24 cellular contexts compared by ENCODE assay signal in genomic region chr6:131640576-131640975, GRCh38. TPM values are rescaled to one million over a fixed set of nuclear protein-coding genes. Genes with fewer than 3 reads are reported as not detected.
DNase-seq lines count a peak whose midpoint lies in the region; ATAC-seq, FAIRE-seq and TF ChIP-seq lines count a peak whose summit lies in the region.
"Had no signal": no experiment of that assay in that cellular context is flagged by ENCODE, and none has a peak within 500 bp of the region (broad histone marks: within the 10 kb centered on the region; RNA-seq: fewer than 3 reads in every experiment).

No MANE protein-coding gene starts in this region.

- TF ChIP-seq CTCF in SU-DHL-6 (IDR thresholded peaks at IDR 0.05; ENCODE audit: insufficient read depth, low read length, poor library complexity, severe bottlenecking) (no peak), K562 (IDR thresholded peaks at IDR 0.05 in 2 of 3, conservative IDR thresholded peaks at IDR 0.05 in 1 of 3; ENCODE audit: insufficient read depth in 2 of 3, low read depth in 1 of 3, low read length in 3 of 3) (no peak), upper lobe of left lung (IDR thresholded peaks at IDR 0.05) (no peak)

- intact Hi-C loops in activated CD4-positive, alpha-beta T cell treated with anti-CD3 and anti-CD28 coated beads, Interleukin-2, amount 10 ng/mL, durations not matched to agents 24 days and 14 days (cut with micrococcal nuclease): loop anchor here (1.0 kb wide), 1 partner anchor 48 kb away; no protein-coding TSS in a partner anchor
- intact Hi-C loops in K562 (cut with micrococcal nuclease): no loop called here

- H4K20me1 ChIP-seq in SU-DHL-6 (ENCODE audit: low read depth, low read length) (no peaks in the 10 kb centered on the region), K562 (replicated peaks; ENCODE audit: control insufficient read depth, insufficient read depth, low read length) (no peaks in the 10 kb centered on the region)

- H3K27me3 ChIP-seq in SU-DHL-6 (ENCODE audit: low read length): no peaks in the 10 kb centered on the region
- H3K27me3 ChIP-seq in K562 (ENCODE audit: control insufficient read depth in 2 of 2, insufficient read depth in 2 of 2, low read length in 2 of 2): no peaks in the 10 kb centered on the region
- no peaks in the 10 kb centered on the region for H3K27me3 ChIP-seq in upper lobe of left lung

- peak overlapping the region; percentile 14 for H3K27ac Mint-ChIP-seq in activated CD4-positive, alpha-beta T cell treated with anti-CD3 and anti-CD28 coated beads, Interleukin-2, amount 10 ng/mL, durations not matched to agents 24 days and 14 days
- H3K27ac Mint-ChIP-seq: CD8-positive, alpha-beta T cell had no signal

- no peaks in the 10 kb centered on the region for H3K9me3 ChIP-seq in SU-DHL-6 (ENCODE audit: insufficient read depth, low read length)
- H3K9me3 ChIP-seq in K562 (replicated peaks; ENCODE audit: control insufficient read depth, insufficient read depth, low read depth, low read length): peaks cover 2% of the 10 kb centered on the region; the same call in 1 of the 2 replicates
- H3K9me3 ChIP-seq in upper lobe of left lung: no peaks in the 10 kb centered on the region

- ATAC-seq in K562 (peak; percentile 52), upper lobe of left lung (ENCODE audit: low FRiP score in 2 of 2) (no peak)
- ATAC-seq: CD8-positive, alpha-beta T cell; HCT116 had no signal

- no peak overlapping the region for H3K4me3 Mint-ChIP-seq in activated CD4-positive, alpha-beta T cell treated with anti-CD3 and anti-CD28 coated beads, Interleukin-2, amount 10 ng/mL, durations not matched to agents 24 days and 14 days
- H3K4me3 Mint-ChIP-seq: CD8-positive, alpha-beta T cell had no signal

- peaks cover 22% of the 10 kb centered on the region for H3F3A ChIP-seq in SU-DHL-6 (ENCODE audit: insufficient read depth)

- no peaks in the 10 kb centered on the region for H3K9me3 Mint-ChIP-seq in activated CD4-positive, alpha-beta T cell treated with anti-CD3 and anti-CD28 coated beads, Interleukin-2, amount 10 ng/mL, durations not matched to agents 24 days and 14 days
- H3K9me3 Mint-ChIP-seq: CD8-positive, alpha-beta T cell had no signal

- CTCF ChIA-PET in K562 (lab: Yijun Ruan, JAX; ENCODE audit: low intra/inter-chr PET ratio): no interaction called here

- H3K4me1 Mint-ChIP-seq in activated CD4-positive, alpha-beta T cell treated with anti-CD3 and anti-CD28 coated beads, Interleukin-2, amount 10 ng/mL, durations not matched to agents 24 days and 14 days: peaks cover 1% of the 10 kb centered on the region

- peak; percentile 70 for FAIRE-seq in K562 (lab: Jason Lieb, UNC)
- no peak for FAIRE-seq in GM19239 (lab: Jason Lieb, UNC)
- FAIRE-seq: G401.6, H1, HTR-8/SVneo had no signal

- no peak for DNase-seq in activated CD4-positive, alpha-beta T cell treated with anti-CD3 and anti-CD28 coated beads, Interleukin-2, amount 10 ng/mL, durations not matched to agents 24 days and 14 days
- no peak for DNase-seq in activated CD4-positive, alpha-beta T cell treated with anti-CD3 and anti-CD28 coated beads, Interleukin-2, amount 50 U/mL, for 48 hours
- peak; percentile 38 to 72 (median 51) for DNase-seq in K562 (ENCODE audit: extremely low read depth in 1 of 4, low spot score in 3 of 4)
- no peak for DNase-seq in GM19239 (ENCODE audit: insufficient read length, low spot score)
- DNase-seq in NOMO-1 (lab: John Stamatoyannopoulos, UW; ENCODE audit: unreplicated experiment in 2 of 2): no peak
- no peak for DNase-seq in upper lobe of left lung
- DNase-seq: AML-193; C1 segment of cervical spinal cord; Calu3; CD8-positive, alpha-beta T cell; DMS153; NCI-H1105; NCI-H2081; NCI-H2171; NCI-H345; NCI-H524; SIG-M5 had no signal

- H3K4me1 ChIP-seq in K562 (replicated peaks in 1 of 2; ENCODE audit: control insufficient read depth in 2 of 2, insufficient read depth in 2 of 2, low read length in 2 of 2) (peaks cover 13 to 41% of the 10 kb centered on the region in 2 experiments), upper lobe of left lung (no peaks in the 10 kb centered on the region)

- H2AFZ ChIP-seq in SU-DHL-6 (ENCODE audit: low read depth, low read length, severe bottlenecking) (no peak overlapping the region), K562 (ENCODE audit: low read depth, low read length) (peak overlapping the region; percentile 86)

- H3K9me2 ChIP-seq in SU-DHL-6 (replicated peaks; ENCODE audit: insufficient read depth, low read length): no peaks in the 10 kb centered on the region

- TF ChIP-seq POLR2A in K562 (conservative IDR thresholded peaks at IDR 0.05): no peak
- no peak for TF ChIP-seq POLR2A in upper lobe of left lung (IDR thresholded peaks at IDR 0.05)

- POLR2A ChIA-PET in K562 (lab: Yijun Ruan, JAX): interaction anchor here (0.9 to 1.9 kb wide), 7 partner anchors 8 to 30 kb away, joined by 3 to 10 read pairs (median 4); partner anchors contain the start of gene MED23

- no peaks in the 10 kb centered on the region for H3K27me3 Mint-ChIP-seq in activated CD4-positive, alpha-beta T cell treated with anti-CD3 and anti-CD28 coated beads, Interleukin-2, amount 10 ng/mL, durations not matched to agents 24 days and 14 days

- H3K4me2 ChIP-seq in SU-DHL-6 (ENCODE audit: low read depth, low read length, poor library complexity, severe bottlenecking) (peak overlapping the region; percentile 98), K562 (ENCODE audit: insufficient read depth, low read length) (peak overlapping the region; percentile 36)

- BruUV-seq in K562 (replicated peaks; lab: Mats Ljungman, UMichigan): no TSS peak

- TF ChIP-seq EP300 in K562 (IDR thresholded peaks at IDR 0.05; ENCODE audit: low read length) (peak; percentile 93), upper lobe of left lung (IDR thresholded peaks at IDR 0.05) (no peak)

- peak overlapping the region; percentile 47 for H3K4me3 ChIP-seq in SU-DHL-6 (ENCODE audit: insufficient read depth, low read length, poor library complexity, severe bottlenecking)
- peak overlapping the region; percentile 5; the same call in 1 of the 2 replicates for H3K4me3 ChIP-seq in K562
- H3K4me3 ChIP-seq in upper lobe of left lung: no peak overlapping the region

- peak overlapping the region; percentile 74; the same call in 1 of the 2 replicates for H3K27ac ChIP-seq in SU-DHL-6 (ENCODE audit: low read depth, low read length)
- H3K27ac ChIP-seq in K562 (ENCODE audit: extremely low read depth, low read depth, low read length): peak overlapping the region; percentile 86
- no peak overlapping the region for H3K27ac ChIP-seq in upper lobe of left lung

- H3K9ac ChIP-seq in SU-DHL-6 (ENCODE audit: low read length) (peak overlapping the region; percentile 34; the same call in 1 of the 2 replicates), K562 (ENCODE audit: insufficient read depth in 1 of 2, low read depth in 2 of 2, low read length in 2 of 2) (peak overlapping the region in 1 of 2 experiments; percentile 78; a peak in 2 of 4 replicates)

- H3K79me2 ChIP-seq in SU-DHL-6 (ENCODE audit: insufficient read depth, low read length): peaks cover 34% of the 10 kb centered on the region
- H3K79me2 ChIP-seq in K562 (ENCODE audit: control insufficient read depth, insufficient read depth, low read length): peaks cover 60% of the 10 kb centered on the region

- 0% methylated on average over 3 of the region's 3 CpGs for WGBS in K562 (ENCODE audit: insufficient coverage, low coverage, missing lambda C conversion rate)
- WGBS in upper lobe of left lung, 2 donors: 62 to 84% methylated on average over 3 of the region's 3 CpGs

- no peaks in the 10 kb centered on the region for H3K9me1 ChIP-seq in K562 (ENCODE audit: control insufficient read depth, insufficient read depth, low read length)

- TF ChIP-seq RAD21 in K562 (CRISPR knock-in tag; conservative IDR thresholded peaks at IDR 0.05 in 1 of 2, IDR thresholded peaks at IDR 0.05 in 1 of 2): no peak

- H3K36me3 Mint-ChIP-seq in activated CD4-positive, alpha-beta T cell treated with anti-CD3 and anti-CD28 coated beads, Interleukin-2, amount 10 ng/mL, durations not matched to agents 24 days and 14 days (ENCODE audit: low read depth): no peaks in the 10 kb centered on the region
- H3K36me3 Mint-ChIP-seq: CD8-positive, alpha-beta T cell had no signal

- in situ Hi-C loops in K562 (cut with MboI): loop anchor here (25.0 kb wide), 1 partner anchor 1172 kb away; the partner anchor contains the start of gene RPS12

- peaks cover 8% of the 10 kb centered on the region for H3K36me3 ChIP-seq in SU-DHL-6 (ENCODE audit: low read length)
- H3K36me3 ChIP-seq in K562 (ENCODE audit: control insufficient read depth, insufficient read depth, low read length): peaks cover 8% of the 10 kb centered on the region; the same call in 2 of the 3 replicates
- no peaks in the 10 kb centered on the region for H3K36me3 ChIP-seq in upper lobe of left lung

RNA-seq across cellular contexts. Expression of gene ENPP3, which starts 3.5 kb away (rescaled TPM):
- 1.4 and 2.3 TPM in 2 replicates for total RNA-seq in activated CD4-positive, alpha-beta T cell treated with anti-CD3 and anti-CD28 coated beads, Interleukin-2, amount 10 ng/mL, durations not matched to agents 24 days and 14 days
- total RNA-seq in K562 (2011; cell fraction: chromatin; rRNA removed; ENCODE audit: low replicate concordance): 51.5 and 84.3 TPM in 2 replicates
- total RNA-seq in K562 (2011; cell fraction: nucleolus; rRNA removed): 30.4 and 31.7 TPM in 2 replicates
- 43.2 and 48.7 TPM in 2 replicates for total RNA-seq in K562 (2011; cell fraction: nucleoplasm; rRNA removed)
- 14.0 and 18.5 TPM in 2 replicates for total RNA-seq in K562 (2014; rRNA removed)
- 27.1 and 27.9 TPM in 2 replicates for total RNA-seq in K562 (2014; rRNA removed; fragmentation: Illumina TruSeq; extraction: Trizol)
- 20.7 and 23.0 TPM in 2 replicates for total RNA-seq in K562 (2015; rRNA removed; fragmentation: Illumina TruSeq; extraction: Trizol)
- 17.7 and 22.3 TPM in 2 replicates for total RNA-seq in K562 (2021)
- polyA plus RNA-seq in K562 (2011; rRNA removed): 21.6 and 32.8 TPM in 2 replicates
- 7.3 and 11.4 TPM in 2 replicates for polyA plus RNA-seq in K562 (2011; cell fraction: cytosol; rRNA removed)
- 26.8 and 29.1 TPM in 2 replicates for polyA plus RNA-seq in K562 (2011; cell fraction: nucleus; rRNA removed)
- polyA plus RNA-seq in K562 (2012): 14.6 and 15.7 TPM in 2 replicates
- 18.1 and 21.6 TPM in 2 replicates for polyA plus RNA-seq in K562 (2014; fragmentation: Illumina TruSeq; extraction: Trizol)
- 10 to 100 TPM; 15.1 to 23.5 TPM for polyA plus RNA-seq in K562 (2014; fragmentation: Nextera tagmentation; extraction: Ambion mirVana)
- polyA plus RNA-seq in K562 (2014; rRNA removed): 17.4 and 17.8 TPM in 2 replicates
- 36.6 and 42.0 TPM in 2 replicates for polyA minus RNA-seq in K562 (2011; rRNA and poly(A)+ RNA removed)
- polyA minus RNA-seq in K562 (2011; cell fraction: cytosol; rRNA and poly(A)+ RNA removed): 4.6 and 9.1 TPM in 2 replicates
- polyA minus RNA-seq in K562 (2011; cell fraction: nucleus; rRNA and poly(A)+ RNA removed): 22.2 and 36.7 TPM in 2 replicates
- 1 to 10 TPM in 2 of 6 donors, under 1 TPM in 4; under 0.01 to 2.1 (median 0.39) TPM for total RNA-seq in upper lobe of left lung
- total RNA-seq: A172, Calu3, Daoy, H1 had no signal

RNA-seq across cellular contexts. Expression of gene MED23, which starts 12.5 kb away (rescaled TPM):
- total RNA-seq in activated CD4-positive, alpha-beta T cell treated with anti-CD3 and anti-CD28 coated beads, Interleukin-2, amount 10 ng/mL, durations not matched to agents 24 days and 14 days: 29.2 and 30.2 TPM in 2 replicates
- 76.0 and 208 TPM in 2 replicates for total RNA-seq in K562 (2011; cell fraction: chromatin; rRNA removed; ENCODE audit: low replicate concordance)
- total RNA-seq in K562 (2011; cell fraction: nucleolus; rRNA removed): 27.5 and 37.9 TPM in 2 replicates
- 64.8 and 77.9 TPM in 2 replicates for total RNA-seq in K562 (2011; cell fraction: nucleoplasm; rRNA removed)
- 19.7 and 20.5 TPM in 2 replicates for total RNA-seq in K562 (2014; rRNA removed)
- total RNA-seq in K562 (2014; rRNA removed; fragmentation: Illumina TruSeq; extraction: Trizol): 37.1 and 38.5 TPM in 2 replicates
- 34.6 and 40.3 TPM in 2 replicates for total RNA-seq in K562 (2015; rRNA removed; fragmentation: Illumina TruSeq; extraction: Trizol)
- 27.1 and 27.2 TPM in 2 replicates for total RNA-seq in K562 (2021)
- 61.2 and 66.2 TPM in 2 replicates for polyA plus RNA-seq in K562 (2011; rRNA removed)
- 15.9 and 32.1 TPM in 2 replicates for polyA plus RNA-seq in K562 (2011; cell fraction: cytosol; rRNA removed)
- 111 and 216 TPM in 2 replicates for polyA plus RNA-seq in K562 (2011; cell fraction: nucleus; rRNA removed)
- 12.4 and 12.6 TPM in 2 replicates for polyA plus RNA-seq in K562 (2012)
- polyA plus RNA-seq in K562 (2014; fragmentation: Illumina TruSeq; extraction: Trizol): 24.0 and 28.6 TPM in 2 replicates
- 10 to 100 TPM; 13.7 to 20.0 TPM for polyA plus RNA-seq in K562 (2014; fragmentation: Nextera tagmentation; extraction: Ambion mirVana)
- 22.8 and 25.2 TPM in 2 replicates for polyA plus RNA-seq in K562 (2014; rRNA removed)
- 83.5 and 98.6 TPM in 2 replicates for polyA minus RNA-seq in K562 (2011; rRNA and poly(A)+ RNA removed)
- 21.8 and 27.6 TPM in 2 replicates for polyA minus RNA-seq in K562 (2011; cell fraction: cytosol; rRNA and poly(A)+ RNA removed)
- 58.7 and 124 TPM in 2 replicates for polyA minus RNA-seq in K562 (2011; cell fraction: nucleus; rRNA and poly(A)+ RNA removed)
- 10 to 100 TPM; 18.1 to 46.2 (median 23.9) TPM for total RNA-seq in upper lobe of left lung

Comparison
In these comparisons a context has a peak if more than half of its experiments do, and no peak if none do; other contexts are left out.
1. DNase-seq: peak in K562 (4 of 4); none in activated CD4-positive, alpha-beta T cell treated with anti-CD3 and anti-CD28 coated beads, Interleukin-2, amount 10 ng/mL, durations not matched to agents 24 days and 14 days (single experiment), activated CD4-positive, alpha-beta T cell treated with anti-CD3 and anti-CD28 coated beads, Interleukin-2, amount 50 U/mL, for 48 hours (0 of 2), GM19239 (single experiment), NOMO-1 (0 of 2) and upper lobe of left lung (0 of 2).
2. H3K27ac ChIP-seq: peak in SU-DHL-6 (single experiment) and K562 (single experiment); none in upper lobe of left lung (0 of 4).
3. H3K4me3 ChIP-seq: peak in SU-DHL-6 (single experiment) and K562 (single experiment); none in upper lobe of left lung (0 of 4).